Comparison of ENCODE assay signal across 22 cellular contexts in the genomic region with DNA sequence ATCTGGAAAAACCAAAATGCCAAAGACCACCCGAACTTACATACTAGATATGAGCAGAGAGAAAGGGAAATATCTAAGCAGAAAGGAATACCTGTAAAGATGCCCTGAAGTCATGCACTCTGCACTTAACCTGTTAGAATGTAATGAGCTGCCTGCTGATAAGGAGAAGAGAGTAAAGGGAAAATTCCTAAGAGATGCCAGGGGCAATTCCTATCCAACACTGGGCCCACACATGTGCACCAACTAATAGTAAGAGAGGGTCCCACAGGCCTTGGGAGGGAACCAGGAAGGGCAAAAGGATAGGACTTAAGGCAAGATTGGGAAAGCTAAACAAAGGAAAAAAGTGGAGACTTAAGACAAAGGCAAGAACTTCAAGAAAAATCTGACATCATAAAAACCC.
"Had no signal": no experiment of that assay in that cellular context is flagged by ENCODE, and none has a peak within 500 bp of the region (broad histone marks: within the 10 kb centered on the region; RNA-seq: fewer than 3 reads in every experiment).

No MANE protein-coding gene starts in this region.

- H3K36me3 Mint-ChIP-seq: neural progenitor cell; stimulated activated effector memory CD8-positive, alpha-beta T cell treated with anti-CD3 and anti-CD28 coated beads, Interleukin-12 subunit alpha, Interleukin-12 subunit beta, amount 100 ng/mL, for 72 hours; stimulated activated naive B cell treated with anti-CD40 and anti-IgM and Interleukin-4, amounts not matched to agents 10 μg/mL and 1 μg/mL and 100 μg/mL, for 72 hours had no signal

- ATAC-seq: psoas muscle; right cardiac atrium; right lobe of liver; stimulated activated effector memory CD8-positive, alpha-beta T cell treated with anti-CD3 and anti-CD28 coated beads, Interleukin-12 subunit alpha, Interleukin-12 subunit beta, amount 100 ng/mL, for 72 hours; stimulated activated naive B cell treated with anti-CD40 and anti-IgM and Interleukin-4, amounts not matched to agents 10 μg/mL and 1 μg/mL and 100 μg/mL, for 72 hours had no signal

- H3K27ac Mint-ChIP-seq: nephron; neural progenitor cell; progenitor cell of endocrine pancreas; stimulated activated effector memory CD8-positive, alpha-beta T cell treated with anti-CD3 and anti-CD28 coated beads, Interleukin-12 subunit alpha, Interleukin-12 subunit beta, amount 100 ng/mL, for 72 hours; stimulated activated naive B cell treated with anti-CD40 and anti-IgM and Interleukin-4, amounts not matched to agents 10 μg/mL and 1 μg/mL and 100 μg/mL, for 72 hours; stimulated activated naive CD8-positive, alpha-beta T cell treated with anti-CD3 and anti-CD28 coated beads, Interleukin-15, Interleukin-2, amounts not matched to agents 100 ng/mL and 50 ng/mL, for 24 hours had no signal

- H3K4me3 Mint-ChIP-seq: nephron; neural progenitor cell; stimulated activated effector memory CD8-positive, alpha-beta T cell treated with anti-CD3 and anti-CD28 coated beads, Interleukin-12 subunit alpha, Interleukin-12 subunit beta, amount 100 ng/mL, for 72 hours; stimulated activated naive B cell treated with anti-CD40 and anti-IgM and Interleukin-4, amounts not matched to agents 10 μg/mL and 1 μg/mL and 100 μg/mL, for 72 hours; stimulated activated naive CD8-positive, alpha-beta T cell treated with anti-CD3 and anti-CD28 coated beads, Interleukin-15, Interleukin-2, amounts not matched to agents 100 ng/mL and 50 ng/mL, for 24 hours had no signal

- H3K4me1 Mint-ChIP-seq: stimulated activated effector memory CD8-positive, alpha-beta T cell treated with anti-CD3 and anti-CD28 coated beads, Interleukin-12 subunit alpha, Interleukin-12 subunit beta, amount 100 ng/mL, for 72 hours; stimulated activated naive B cell treated with anti-CD40 and anti-IgM and Interleukin-4, amounts not matched to agents 10 μg/mL and 1 μg/mL and 100 μg/mL, for 72 hours had no signal

- H3K9me3 Mint-ChIP-seq: nephron; neural progenitor cell; stimulated activated effector memory CD8-positive, alpha-beta T cell treated with anti-CD3 and anti-CD28 coated beads, Interleukin-12 subunit alpha, Interleukin-12 subunit beta, amount 100 ng/mL, for 72 hours; stimulated activated naive B cell treated with anti-CD40 and anti-IgM and Interleukin-4, amounts not matched to agents 10 μg/mL and 1 μg/mL and 100 μg/mL, for 72 hours; stimulated activated naive CD8-positive, alpha-beta T cell treated with anti-CD3 and anti-CD28 coated beads, Interleukin-15, Interleukin-2, amounts not matched to agents 100 ng/mL and 50 ng/mL, for 24 hours had no signal

- DNase-seq: occipital lobe; ovary; posterior cingulate gyrus; psoas muscle; right cardiac atrium; right lobe of liver; sigmoid colon; small intestine; stimulated activated CD4-positive, alpha-beta T cell treated with anti-CD3 and anti-CD28 coated beads, Interleukin-15, amount 100 ng/mL, for 24 hours; stimulated activated CD4-positive, alpha-beta T cell treated with anti-CD3 and anti-CD28 coated beads, Interleukin-2, amount 100 ng/mL, for 24 hours; stimulated activated CD4-positive, alpha-beta T cell treated with anti-CD3 and anti-CD28 coated beads, Interleukin-2, amount 100 ng/mL, for 48 hours; stimulated activated CD4-positive, alpha-beta T cell treated with anti-CD3 and anti-CD28 coated beads, Interleukin-4, amount 100 ng/mL, for 24 hours; stimulated activated naive B cell treated with anti-CD40 and anti-IgM and Interleukin-4, amounts not matched to agents 10 μg/mL and 1 μg/mL and 100 μg/mL, for 72 hours; stimulated activated naive CD4-positive, alpha-beta T cell treated with Interleukin-2 at 50 U/mL for 16 hours; stomach; thyroid gland; upper lobe of left lung had no signal
